In the genomic region with DNA sequence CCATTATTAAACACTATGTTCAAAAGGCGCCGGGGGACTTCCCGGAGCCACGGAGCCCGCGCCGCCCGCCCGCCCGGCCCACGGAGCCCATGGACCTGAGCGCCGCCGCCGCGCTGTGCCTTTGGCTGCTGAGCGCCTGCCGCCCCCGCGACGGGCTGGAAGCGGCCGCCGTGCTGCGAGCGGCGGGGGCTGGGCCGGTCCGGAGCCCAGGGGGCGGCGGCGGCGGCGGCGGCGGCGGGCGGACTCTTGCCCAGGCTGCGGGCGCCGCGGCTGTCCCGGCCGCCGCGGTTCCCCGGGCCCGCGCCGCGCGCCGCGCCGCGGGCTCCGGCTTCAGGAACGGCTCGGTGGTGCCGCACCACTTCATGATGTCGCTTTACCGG, we compare ENCODE assay signal across 8 cellular contexts. TPM values are rescaled to one million over a fixed set of nuclear protein-coding genes. Genes with fewer than 3 reads are reported as not detected.
A peak's percentile ranks its signal among the peaks of the same experiment; 100 is the strongest.
DNase-seq lines count a peak whose midpoint lies in the region; ATAC-seq, FAIRE-seq and TF ChIP-seq lines count a peak whose summit lies in the region.

No MANE protein-coding gene starts in this region.

- H3K27ac Mint-ChIP-seq in stimulated activated naive CD8-positive, alpha-beta T cell treated with anti-CD3 and anti-CD28 coated beads, Interleukin-15, amount 100 ng/mL, for 72 hours = no peak overlapping the region

- SMC1A ChIA-PET in GM12878 (lab: Charles Lee; ENCODE audit: uncharacterized antibody, unreplicated experiment) = no interaction called here

- H2AFZ ChIP-seq in GM12878 (ENCODE audit: control insufficient read depth, low read depth, low read length) = no peak overlapping the region; the same call in 1 of the 2 replicates

- H3K4me3 ChIP-seq in GM12878 = peak overlapping the region; percentile 73; the same call in 1 of the 2 replicates
- peak overlapping the region; percentile 49 for H3K4me3 ChIP-seq in lower lobe of right lung

- peaks cover 94% of the 10 kb centered on the region for H3K27me3 Mint-ChIP-seq in stimulated activated naive CD8-positive, alpha-beta T cell treated with anti-CD3 and anti-CD28 coated beads, Interleukin-15, amount 100 ng/mL, for 72 hours

- H3K9me3 ChIP-seq in GM12878 (replicated peaks; ENCODE audit: control insufficient read depth, insufficient read depth, low read length) = no peaks in the 10 kb centered on the region; the same call in 2 of the 3 replicates
- no peaks in the 10 kb centered on the region for H3K9me3 ChIP-seq in lower lobe of right lung

- no peak for TF ChIP-seq POLR2A in GM12878 (IDR thresholded peaks at IDR 0.05; ENCODE audit: low read depth, low read length)

- H3K27me3 ChIP-seq in GM12878 (replicated peaks in 1 of 2; ENCODE audit: control insufficient read depth in 2 of 2, insufficient read depth in 2 of 2, low read length in 1 of 2) (peaks cover 22 to 33% of the 10 kb centered on the region in 2 experiments), lower lobe of right lung (ENCODE audit: low read depth) (peaks cover 97% of the 10 kb centered on the region)

- POLR2A ChIA-PET in GM12878 (lab: Charles Lee) = no interaction called here

- H3K4me2 ChIP-seq in GM12878 (ENCODE audit: control insufficient read depth, insufficient read depth) = peak overlapping the region; percentile 74

- H3K9ac ChIP-seq in GM12878 (ENCODE audit: control insufficient read depth, insufficient read depth, low read length) = no peak overlapping the region

- CTCF ChIA-PET in GM12878 (lab: Yijun Ruan, JAX) = no interaction called here

- TF ChIP-seq CTCF in GM12878 (IDR thresholded peaks at IDR 0.05 in 2 of 3, conservative IDR thresholded peaks at IDR 0.05 in 1 of 3; ENCODE audit: control insufficient read depth in 2 of 3, extremely low read depth in 1 of 3, insufficient read depth in 1 of 3, low read depth in 3 of 3, low read length in 3 of 3) (no peak), lower lobe of right lung (IDR thresholded peaks at IDR 0.05) (no peak)

- no peaks in the 10 kb centered on the region for H3K79me2 ChIP-seq in GM12878 (ENCODE audit: control insufficient read depth, insufficient read depth, low read length)

- H3K36me3 ChIP-seq in GM12878 (ENCODE audit: control insufficient read depth in 2 of 2, insufficient read depth in 2 of 2, low read length in 1 of 2) (no peaks in the 10 kb centered on the region), lower lobe of right lung (no peaks in the 10 kb centered on the region)

- in situ Hi-C loops in GM12878 (cut with MboI) = loop anchor here (25.0 kb wide), 1 partner anchor 445 kb away; the partner anchor contains the start of gene TDRD15

- no peak overlapping the region for H3K4me3 Mint-ChIP-seq in stimulated activated naive CD8-positive, alpha-beta T cell treated with anti-CD3 and anti-CD28 coated beads, Interleukin-15, amount 100 ng/mL, for 72 hours

- no peak for TF ChIP-seq RAD21 in GM12878 (IDR thresholded peaks at IDR 0.05; ENCODE audit: insufficient read depth, low read depth, low read length)

- H4K20me1 ChIP-seq in GM12878 (ENCODE audit: control insufficient read depth, insufficient read depth) = 0 out of 2 replicates have a peak, but pooled peaks cover 2% of the 10 kb centered on the region

- TF ChIP-seq EP300 in GM12878 (IDR thresholded peaks at IDR 0.05; ENCODE audit: borderline replicate concordance in 1 of 2, control insufficient read depth in 1 of 2, low read depth in 2 of 2, low read length in 2 of 2) = no peak

- H3K4me1 ChIP-seq in GM12878 (ENCODE audit: control insufficient read depth, insufficient read depth, low read length) (peaks cover 13% of the 10 kb centered on the region; the same call in 1 of the 2 replicates), lower lobe of right lung (peaks cover 25% of the 10 kb centered on the region)

- H3K27ac ChIP-seq in GM12878 (ENCODE audit: control insufficient read depth, insufficient read depth) (no peak overlapping the region), lower lobe of right lung (no peak overlapping the region)

- H3K4me1 Mint-ChIP-seq in stimulated activated naive CD8-positive, alpha-beta T cell treated with anti-CD3 and anti-CD28 coated beads, Interleukin-15, amount 100 ng/mL, for 72 hours = peaks cover 42% of the 10 kb centered on the region

- no peaks in the 10 kb centered on the region for H3K9me3 Mint-ChIP-seq in stimulated activated naive CD8-positive, alpha-beta T cell treated with anti-CD3 and anti-CD28 coated beads, Interleukin-15, amount 100 ng/mL, for 72 hours

- FAIRE-seq in GM12878 (lab: Jason Lieb, UNC) = no peak

- no TSS peak for BruUV-seq in GM12878 (replicated peaks; lab: Mats Ljungman, UMichigan)

- intact Hi-C loops in GM12878 (cut with micrococcal nuclease; ENCODE audit: unreplicated experiment) = no loop called here
- intact Hi-C loops in lower lobe of right lung (cut with DNase I) = no loop called here

- RAD21 ChIA-PET in GM12878 (lab: Charles Lee; ENCODE audit: unreplicated experiment) = no interaction called here

- no CpG with 5 or more reads among the region's 62 CpGs for WGBS in GM12878 (ENCODE audit: insufficient coverage, insufficient replicate concordance, low lambda C conversion rate, missing lambda C conversion rate)

- ATAC-seq in stimulated activated naive CD8-positive, alpha-beta T cell treated with anti-CD3 and anti-CD28 coated beads, Interleukin-15, amount 100 ng/mL, for 72 hours = peak; percentile 14
- ATAC-seq in stimulated activated naive CD8-positive, alpha-beta T cell treated with anti-CD3 and anti-CD28 coated beads, Interleukin-15, Interleukin-2, amounts not matched to agents 100 U/mL and 50 U/mL, for 24 hours = no peak
- ATAC-seq in GM12878 (peak; percentile 18), lower lobe of right lung (peak in 1 of 2 donors; percentile 4), GM19395 (IDR thresholded peaks at IDR 0.05; ENCODE audit: unreplicated experiment) (no peak)

- no peak for DNase-seq in stimulated activated naive CD8-positive, alpha-beta T cell treated with anti-CD3 and anti-CD28 coated beads, Interleukin-15, amount 100 ng/mL, for 72 hours
- DNase-seq in stimulated activated naive CD8-positive, alpha-beta T cell treated with anti-CD3 and anti-CD28 coated beads, Interleukin-15, Interleukin-2, amounts not matched to agents 100 U/mL and 50 U/mL, for 24 hours = no peak
- DNase-seq in GM12878 (ENCODE audit: low read depth, low spot score) = no peak
- no peak for DNase-seq in lower lobe of right lung
- DNase-seq in activated CD4-positive, CD25-positive, alpha-beta regulatory T cell (lab: John Stamatoyannopoulos, UW) = no peak
- no peak for DNase-seq in retina
- no peak for DNase-seq in cerebellar nuclear complex (lab: John Stamatoyannopoulos, UW)

TF ChIP-seq in GM12878, 131 proteins besides CTCF, POLR2A, EP300 and RAD21 (continues in another document):
- TF ChIP-seq EGR1 (IDR thresholded peaks at IDR 0.05; ENCODE audit: borderline replicate concordance in 1 of 2, low read depth in 2 of 2, low read length in 2 of 2) = peak in 1 of 2 experiments; percentile 78; a peak in 2 of 3 replicates

RNA-seq across cellular contexts. Expression of gene GDF7, which starts 0.2 kb away (rescaled TPM):
- not detected in 2 replicates for total RNA-seq in GM12878 (2013; cell fraction: nucleolus; rRNA removed)
- total RNA-seq in GM12878 (2014; rRNA removed) = 0.05 and 0.11 TPM in 2 replicates
- 0.04 and 0.05 TPM in 2 replicates for total RNA-seq in GM12878 (2014; rRNA removed; fragmentation: Illumina TruSeq; extraction: Trizol)
- total RNA-seq in GM12878 (2021) = 0.05 and 0.08 TPM in 2 replicates
- 0.16 TPM for polyA plus RNA-seq in GM12878 (2011; ENCODE audit: low read depth)
- polyA plus RNA-seq in GM12878 (2011; rRNA removed) = not detected in 2 replicates
- polyA plus RNA-seq in GM12878 (2011; cell fraction: cytosol; rRNA removed) = 0.01 and 0.02 TPM in 2 replicates
- polyA plus RNA-seq in GM12878 (2011; cell fraction: nucleus; rRNA removed) = 0.03 TPM in 2 replicates
- polyA plus RNA-seq in GM12878 (2012) = 0.13 and 0.16 TPM in 2 replicates
- polyA plus RNA-seq in GM12878 (2014; fragmentation: Illumina TruSeq; extraction: Trizol) = 0.04 and 0.05 TPM in 2 replicates
- under 1 TPM; 0.02 TPM for polyA plus RNA-seq in GM12878 (2014; fragmentation: Nextera tagmentation; extraction: Ambion mirVana)
- 0.04 and 0.06 TPM in 2 replicates for polyA plus RNA-seq in GM12878 (2014; rRNA removed)
- under 1 TPM; 0.04 to 0.08 TPM for polyA plus RNA-seq in GM12878 (2016; fragmentation: Nextera tagmentation; extraction: Ambion mirVana)
- under 0.01 TPM in 1 of 2 replicates, not detected in the other for polyA minus RNA-seq in GM12878 (2011; rRNA and poly(A)+ RNA removed)
- polyA minus RNA-seq in GM12878 (2011; cell fraction: cytosol; rRNA and poly(A)+ RNA removed) = not detected in 2 replicates
- not detected in 2 replicates for polyA minus RNA-seq in GM12878 (2011; cell fraction: nucleus; rRNA and poly(A)+ RNA removed)
- 0.62 TPM for total RNA-seq in lower lobe of right lung

RNA-seq across cellular contexts. Expression of gene HS1BP3, which starts 16.2 kb away (rescaled TPM):
- 22.1 and 26.1 TPM in 2 replicates for total RNA-seq in GM12878 (2013; cell fraction: nucleolus; rRNA removed)
- total RNA-seq in GM12878 (2014; rRNA removed) = 5.0 TPM in 2 replicates
- 3.5 and 3.6 TPM in 2 replicates for total RNA-seq in GM12878 (2014; rRNA removed; fragmentation: Illumina TruSeq; extraction: Trizol)
- total RNA-seq in GM12878 (2021) = 4.8 and 5.3 TPM in 2 replicates
- 1.8 TPM for polyA plus RNA-seq in GM12878 (2011; ENCODE audit: low read depth)
- polyA plus RNA-seq in GM12878 (2011; rRNA removed) = 3.5 and 6.2 TPM in 2 replicates
- polyA plus RNA-seq in GM12878 (2011; cell fraction: cytosol; rRNA removed) = 7.0 and 7.7 TPM in 2 replicates
- 18.3 and 19.8 TPM in 2 replicates for polyA plus RNA-seq in GM12878 (2011; cell fraction: nucleus; rRNA removed)
- 6.2 and 7.2 TPM in 2 replicates for polyA plus RNA-seq in GM12878 (2012)
- 3.8 TPM in 2 replicates for polyA plus RNA-seq in GM12878 (2014; fragmentation: Illumina TruSeq; extraction: Trizol)
- under 1 TPM; 0.47 to 0.57 TPM for polyA plus RNA-seq in GM12878 (2014; fragmentation: Nextera tagmentation; extraction: Ambion mirVana)
- 5.0 and 5.6 TPM in 2 replicates for polyA plus RNA-seq in GM12878 (2014; rRNA removed)
- polyA plus RNA-seq in GM12878 (2016; fragmentation: Nextera tagmentation; extraction: Ambion mirVana) = 1 to 10 TPM; 4.3 to 7.2 TPM
- polyA minus RNA-seq in GM12878 (2011; rRNA and poly(A)+ RNA removed) = 4.7 and 10.1 TPM in 2 replicates
- polyA minus RNA-seq in GM12878 (2011; cell fraction: cytosol; rRNA and poly(A)+ RNA removed) = 2.2 and 3.1 TPM in 2 replicates
- polyA minus RNA-seq in GM12878 (2011; cell fraction: nucleus; rRNA and poly(A)+ RNA removed) = 12.8 and 18.7 TPM in 2 replicates
- total RNA-seq in lower lobe of right lung = 39.9 TPM

Comparison
In these comparisons a context has a peak if more than half of its experiments do, and no peak if none do; other contexts are left out.
1. ATAC-seq: peak in stimulated activated naive CD8-positive, alpha-beta T cell treated with anti-CD3 and anti-CD28 coated beads, Interleukin-15, amount 100 ng/mL, for 72 hours (single experiment) and GM12878 (single experiment); none in stimulated activated naive CD8-positive, alpha-beta T cell treated with anti-CD3 and anti-CD28 coated beads, Interleukin-15, Interleukin-2, amounts not matched to agents 100 U/mL and 50 U/mL, for 24 hours (single experiment) and GM19395 (single experiment).